24 cellular contexts compared by ENCODE assay signal in the genomic region with DNA sequence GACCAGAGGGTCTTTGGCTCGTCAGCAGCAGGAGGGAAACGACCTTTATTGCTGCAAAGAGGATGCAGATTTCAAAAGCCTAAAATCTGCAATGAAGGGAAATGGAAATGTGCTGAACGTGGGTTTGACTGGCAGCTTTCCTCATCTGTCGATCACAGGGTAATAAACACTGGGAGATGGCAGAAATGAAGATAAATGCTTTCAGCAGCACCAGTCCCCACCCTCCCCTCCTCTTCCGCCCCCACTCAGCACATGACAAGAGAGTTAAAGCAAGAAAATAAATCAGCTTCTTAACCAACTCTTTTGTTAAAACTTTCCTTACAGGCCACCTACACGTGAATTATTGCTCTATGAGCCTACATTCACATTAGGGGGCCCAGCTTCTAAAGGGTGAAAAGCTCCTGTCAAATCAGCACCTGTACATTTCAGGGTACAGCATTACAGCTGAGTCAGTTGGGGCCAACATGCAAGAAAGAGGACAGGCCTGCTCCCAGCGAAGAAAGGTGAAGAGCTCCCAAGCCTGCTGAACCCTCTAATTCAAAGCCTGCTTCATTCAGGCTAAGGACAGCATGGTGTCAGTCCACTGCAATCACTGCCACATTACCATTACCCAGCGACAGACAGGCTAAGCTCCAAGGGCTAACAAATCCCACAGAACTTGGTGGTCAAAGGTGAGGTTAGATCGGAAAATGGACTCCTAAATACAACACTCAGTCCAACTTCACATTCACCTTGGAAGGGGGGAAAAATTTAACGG.
DNase-seq lines count a peak whose midpoint lies in the region; FAIRE-seq and TF ChIP-seq lines count a peak whose summit lies in the region.
"Had no signal": no experiment of that assay in that cellular context is flagged by ENCODE, and none has a peak within 500 bp of the region (broad histone marks: within the 10 kb centered on the region; RNA-seq: fewer than 3 reads in every experiment).

No MANE protein-coding gene starts in this region.

- WGBS in H1 (ENCODE audit: extremely low coverage in 1 of 2, insufficient coverage in 1 of 2, insufficient read length in 1 of 2, insufficient replicate concordance in 2 of 2, low coverage in 1 of 2, low lambda C conversion rate in 2 of 2, missing lambda C conversion rate in 1 of 2), 2 experiments: 54% methylated on average over 10 of the region's 10 CpGs; no CpG with 5 or more reads in 1 of the 2 experiments

- H3K27me3 ChIP-seq in H7 (ENCODE audit: control insufficient read depth, insufficient read depth, low read length) (no peaks in the 10 kb centered on the region), H1 (replicated peaks in 1 of 4; ENCODE audit: control insufficient read depth in 3 of 4, extremely low read depth in 1 of 4, insufficient read depth in 3 of 4, low read length in 3 of 4) (no peaks in the 10 kb centered on the region), right atrium auricular region (no peaks in the 10 kb centered on the region), dorsolateral prefrontal cortex (no peaks in the 10 kb centered on the region)
- H3K27me3 ChIP-seq: breast epithelium, heart left ventricle had no signal

- TF ChIP-seq RAD21 in H1 (IDR thresholded peaks at IDR 0.05 in 1 of 2, conservative IDR thresholded peaks at IDR 0.05 in 1 of 2; ENCODE audit: low read depth in 2 of 2, low read length in 2 of 2): no peak

- no peak overlapping the region for H3K14ac ChIP-seq in H1 (ENCODE audit: insufficient read length)

- peak overlapping the region; percentile 55 to 81; a peak in 3 of 4 replicates for H3K4me2 ChIP-seq in H1 (ENCODE audit: insufficient read depth in 1 of 2, low read depth in 2 of 2, low read length in 2 of 2)

- TF ChIP-seq POLR2A in H1 (IDR thresholded peaks at IDR 0.05; ENCODE audit: control extremely low read depth in 1 of 2, low read depth in 2 of 2, low read length in 2 of 2): no peak

- DNase-seq in H7 (peak; percentile 25), NCI-H69 (lab: John Stamatoyannopoulos, UW) (peak; percentile 46), H1 (ENCODE audit: low read depth in 1 of 2, low spot score in 2 of 2) (no peak), putamen (ENCODE audit: low spot score) (peak; percentile 77), right atrium auricular region (ENCODE audit: low spot score) (no peak), dorsolateral prefrontal cortex (no peak)
- no peak for DNase-seq in stimulated activated CD4-positive, alpha-beta T cell treated with anti-CD3 and anti-CD28 coated beads, Interleukin-2, amount 100 ng/mL, for 24 hours
- DNase-seq: activated CD4-positive, alpha-beta memory T cell treated with anti-CD3 and anti-CD28 coated beads, Interleukin-2, amount 10 ng/mL, durations not matched to agents 7 days and 5 days; activated CD8-positive, alpha-beta memory T cell treated with anti-CD3 and anti-CD28 coated beads, Interleukin-2, amount 50 U/mL, for 4 hours; CD4-positive, alpha-beta memory T cell; effector memory CD8-positive, alpha-beta T cell; heart left ventricle; left ventricle myocardium superior; MM.1S; naive B cell; NCI-H526; Right ventricle myocardium superior; stimulated activated naive CD4-positive, alpha-beta T cell; T-helper 2 cell had no signal

- H3K36me3 ChIP-seq in H7 (replicated peaks; ENCODE audit: control insufficient read depth, insufficient read depth, low read length) (no peaks in the 10 kb centered on the region), H1 (ENCODE audit: control insufficient read depth in 2 of 4, insufficient read depth in 4 of 4, low read length in 3 of 4) (no peaks in the 10 kb centered on the region), right atrium auricular region (no peaks in the 10 kb centered on the region)
- H3K36me3 ChIP-seq: breast epithelium, heart left ventricle had no signal

- peak overlapping the region; percentile 29; the same call in 1 of the 2 replicates for H2BK20ac ChIP-seq in H1 (ENCODE audit: low read length)

- H3K79me1 ChIP-seq in H1 (ENCODE audit: low read depth, low read length): no peaks in the 10 kb centered on the region; the same call in 1 of the 2 replicates

- intact Hi-C loops in dorsolateral prefrontal cortex (cut with DNase I): no loop called here

- no peak overlapping the region for H2BK15ac ChIP-seq in H1 (ENCODE audit: low read length)

- H3K27ac ChIP-seq in H1 (ENCODE audit: low read depth, low read length) (no peak overlapping the region), right atrium auricular region (no peak overlapping the region), dorsolateral prefrontal cortex (no peak overlapping the region)
- H3K27ac ChIP-seq: breast epithelium, heart left ventricle, HL-60 had no signal

- H3K4me3 ChIP-seq in H7 (ENCODE audit: insufficient read depth, low read depth, low read length) (no peak overlapping the region), H1 (ENCODE audit: extremely low read depth in 1 of 4, insufficient read depth in 2 of 4, low read depth in 3 of 4, low read length in 4 of 4) (peak overlapping the region in 1 of 4 experiments; percentile 16; a peak in 2 of 8 replicates), right atrium auricular region (no peak overlapping the region), dorsolateral prefrontal cortex (no peak overlapping the region)
- H3K4me3 ChIP-seq: breast epithelium, heart left ventricle, skin epidermis had no signal

- H3K56ac ChIP-seq in H1 (replicated peaks; ENCODE audit: insufficient read length, low read depth, low read length): no peak overlapping the region

- no peak overlapping the region for H4K91ac ChIP-seq in H1 (replicated peaks; ENCODE audit: insufficient read length, low read length)

- H2BK120ac ChIP-seq in H1 (replicated peaks; ENCODE audit: low read depth, low read length): no peak overlapping the region

- no peaks in the 10 kb centered on the region for H3K9me3 ChIP-seq in H1 (ENCODE audit: insufficient read depth in 2 of 2, low read depth in 1 of 2, low read length in 1 of 2)
- H3K9me3 ChIP-seq in right atrium auricular region: no peaks in the 10 kb centered on the region
- H3K9me3 ChIP-seq: breast epithelium, heart left ventricle had no signal

- H3K23ac ChIP-seq in H1 (ENCODE audit: insufficient read length): no peak overlapping the region

- no peak overlapping the region for H2BK5ac ChIP-seq in H1 (ENCODE audit: low read depth, low read length)

- H2AFZ ChIP-seq in H1 (ENCODE audit: low read length): no peak overlapping the region

- H4K20me1 ChIP-seq in H1 (replicated peaks in 1 of 2; ENCODE audit: control insufficient read depth in 1 of 2, insufficient read depth in 2 of 2, low read length in 2 of 2): no peaks in the 10 kb centered on the region

- H3K4me1 ChIP-seq in H1 (replicated peaks in 1 of 4; ENCODE audit: control insufficient read depth in 3 of 4, insufficient read depth in 4 of 4, low read length in 3 of 4): peaks cover 6 to 19% (median 13%) of the 10 kb centered on the region in 4 experiments; a peak in 6 of 7 replicates
- peaks cover 0 to under 1% of the 10 kb centered on the region in 2 donors for H3K4me1 ChIP-seq in right atrium auricular region
- H3K4me1 ChIP-seq: breast epithelium had no signal

- FAIRE-seq in H1 (lab: Jason Lieb, UNC): no peak
- FAIRE-seq: D721Med, keratinocyte had no signal

- no peak for TF ChIP-seq EP300 in H1 (IDR thresholded peaks at IDR 0.05; ENCODE audit: borderline replicate concordance in 1 of 2, low read depth in 2 of 2, low read length in 2 of 2)

- no peak overlapping the region; a peak in 1 of 7 replicates for H3K9ac ChIP-seq in H1 (replicated peaks in 1 of 4; ENCODE audit: extremely low read depth in 1 of 4, low read depth in 3 of 4, low read length in 3 of 4)

- CTCF ChIA-PET in H1 (lab: Charles Lee; ENCODE audit: partially characterized antibody): interaction anchor here (0.6 to 3.9 kb wide), 11 partner anchors 11 to 989 kb away, joined by 3 to 15 read pairs (median 3); no protein-coding TSS in a partner anchor

- 0 out of 4 replicates have a peak, but pooled peaks cover 0 to 3% of the 10 kb centered on the region in 2 experiments for H3K79me2 ChIP-seq in H1 (ENCODE audit: control insufficient read depth in 1 of 2, insufficient read depth in 2 of 2, low read length in 2 of 2)

- no peak overlapping the region for H4K5ac ChIP-seq in H1 (ENCODE audit: insufficient read length, low read depth, low read length)

- H4K8ac ChIP-seq in H1 (ENCODE audit: extremely low read depth, insufficient read depth, low read length): no peak overlapping the region

- POLR2A ChIA-PET in H1 (lab: Charles Lee; ENCODE audit: partially characterized antibody): interaction anchor here (0.6 to 2.0 kb wide), 3 partner anchors 19 to 65 kb away, joined by 4 to 6 read pairs (median 5); no protein-coding TSS in a partner anchor

- peak overlapping the region; percentile 15; the same call in 1 of the 2 replicates for H3K18ac ChIP-seq in H1 (ENCODE audit: extremely low read depth, low read length)

- no peak overlapping the region for H3K4ac ChIP-seq in H1 (replicated peaks; ENCODE audit: insufficient read length, low read depth, low read length)

- no peak overlapping the region for H2BK12ac ChIP-seq in H1 (ENCODE audit: low read depth, low read length)

- H3K23me2 ChIP-seq in H1 (ENCODE audit: low read depth, low read length): no peaks in the 10 kb centered on the region

- H2AK5ac ChIP-seq in H1 (ENCODE audit: low read depth, low read length): 0 out of 2 replicates have a peak overlapping the region, but pooled peaks have one; percentile 17

- TF ChIP-seq CTCF in H1 (IDR thresholded peaks at IDR 0.05; ENCODE audit: control extremely low read depth in 1 of 3, insufficient read depth in 1 of 3, low read depth in 1 of 3, low read length in 3 of 3) (no peak), right atrium auricular region (IDR thresholded peaks at IDR 0.05) (no peak), dorsolateral prefrontal cortex (IDR thresholded peaks at IDR 0.05 in 54 of 56, conservative IDR thresholded peaks at IDR 0.05 in 2 of 56; ENCODE audit: low read depth in 1 of 56, partially characterized antibody in 56 of 56) (no peak)

TF ChIP-seq in H1, 55 proteins besides CTCF, POLR2A, EP300 and RAD21 (continues in another document):
- TF ChIP-seq CTBP2 (IDR thresholded peaks at IDR 0.05; ENCODE audit: borderline replicate concordance, insufficient read depth, insufficient read length, low read length): no peak
- no peak for TF ChIP-seq EZH2 (IDR thresholded peaks at IDR 0.05; ENCODE audit: low read depth, low read length, severe bottlenecking)
- no peak for TF ChIP-seq TBP (IDR thresholded peaks at IDR 0.05; ENCODE audit: low read depth, low read length)
- TF ChIP-seq CEBPB (IDR thresholded peaks at IDR 0.05; ENCODE audit: low read depth, low read length): no peak
- TF ChIP-seq NANOG (IDR thresholded peaks at IDR 0.05; ENCODE audit: insufficient read depth, low read depth, low read length, poor library complexity, severe bottlenecking): no peak
- TF ChIP-seq, protein P1, sequence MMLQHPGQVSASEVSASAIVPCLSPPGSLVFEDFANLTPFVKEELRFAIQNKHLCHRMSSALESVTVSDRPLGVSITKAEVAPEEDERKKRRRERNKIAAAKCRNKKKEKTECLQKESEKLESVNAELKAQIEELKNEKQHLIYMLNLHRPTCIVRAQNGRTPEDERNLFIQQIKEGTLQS (IDR thresholded peaks at IDR 0.05; ENCODE audit: insufficient read depth, low read depth, low read length): no peak
- no peak for TF ChIP-seq JUN (IDR thresholded peaks at IDR 0.05; ENCODE audit: low read depth, low read length)
- TF ChIP-seq RNF2 (IDR thresholded peaks at IDR 0.05; ENCODE audit: borderline replicate concordance, low read depth, low read length, missing control alignments, poor library complexity, severe bottlenecking): no peak

Comparison
In these comparisons a context has a peak if more than half of its experiments do, and no peak if none do; other contexts are left out.
1. DNase-seq: peak in H7 (single experiment), NCI-H69 (single experiment) and putamen (single experiment); none in H1 (0 of 2), right atrium auricular region (single experiment), stimulated activated CD4-positive, alpha-beta T cell treated with anti-CD3 and anti-CD28 coated beads, Interleukin-2, amount 100 ng/mL, for 24 hours (0 of 2) and dorsolateral prefrontal cortex (0 of 10).